1 cellular context compared by ENCODE assay signal in genomic region chr12:50185975-50186663, GRCh38.
TF ChIP-seq lines count a peak whose summit lies in the region.

No MANE protein-coding gene starts in this region.

TF ChIP-seq in SK-N-SH, 30 proteins besides CTCF, POLR2A, EP300 and RAD21 (continued from another document):
- TF ChIP-seq ZBTB33 (IDR thresholded peaks at IDR 0.05; ENCODE audit: borderline replicate concordance, low read depth) (no peak), EZH2phosphoT487 (IDR thresholded peaks at IDR 0.05; ENCODE audit: borderline replicate concordance, low read depth) (no peak), CHD2 (IDR thresholded peaks at IDR 0.05; ENCODE audit: low read length, partially characterized antibody) (no peak), RCOR1 (IDR thresholded peaks at IDR 0.05; ENCODE audit: low read length) (no peak), SMC3 (IDR thresholded peaks at IDR 0.05; ENCODE audit: low read depth, low read length) (no peak), PBX3 (IDR thresholded peaks at IDR 0.05) (peak; percentile 69), REST (IDR thresholded peaks at IDR 0.05; ENCODE audit: low read depth, low read length) (no peak), FOXM1 (IDR thresholded peaks at IDR 0.05; ENCODE audit: low read depth) (no peak), POLR2AphosphoS5 (IDR thresholded peaks at IDR 0.05; ENCODE audit: low read depth, low read length) (no peak), RFX5 (IDR thresholded peaks at IDR 0.05; ENCODE audit: low read length) (no peak), FOXJ3 (CRISPR knock-in tag; IDR thresholded peaks at IDR 0.05) (no peak), TCF12 (IDR thresholded peaks at IDR 0.05) (peak; percentile 89), GABPA (IDR thresholded peaks at IDR 0.05; ENCODE audit: low read depth) (no peak), TEAD4 (IDR thresholded peaks at IDR 0.05; ENCODE audit: borderline replicate concordance, insufficient read depth) (peak; percentile 84), ELF1 (IDR thresholded peaks at IDR 0.05) (no peak), YY1 (IDR thresholded peaks at IDR 0.05; ENCODE audit: low read depth) (peak; percentile 79), GATA2 (CRISPR knock-in tag; IDR thresholded peaks at IDR 0.05) (no peak), USF1 (IDR thresholded peaks at IDR 0.05; ENCODE audit: borderline replicate concordance, low read depth) (no peak)
